11 cellular contexts compared by ENCODE assay signal in genomic region chr1:202281316-202282016, GRCh38.
A peak's percentile ranks its signal among the peaks of the same experiment; 100 is the strongest.
DNase-seq lines count a peak whose midpoint lies in the region; ATAC-seq and TF ChIP-seq lines count a peak whose summit lies in the region.
"Had no signal": no experiment of that assay in that cellular context is flagged by ENCODE, and none has a peak within 500 bp of the region (broad histone marks: within the 10 kb centered on the region; RNA-seq: fewer than 3 reads in every experiment).

No MANE protein-coding gene starts in this region.

- H3K4me3 ChIP-seq in HEK293 (ENCODE audit: low read depth, low read length), result no peak overlapping the region
- H3K4me3 ChIP-seq in astrocyte of the spinal cord (ENCODE audit: low read depth, low read length), result no peak overlapping the region
- H3K4me3 ChIP-seq in kidney epithelial cell (ENCODE audit: low read depth, low read length), result no peak overlapping the region
- H3K4me3 ChIP-seq in vagina, result no peak overlapping the region
- no peak overlapping the region for H3K4me3 ChIP-seq in heart left ventricle
- H3K4me3 ChIP-seq: suprapubic skin had no signal

- POLR2A ChIA-PET in HEK293 (lab: Yijun Ruan, JAX), result interaction anchor here (1.2 to 1.5 kb wide), 2 partner anchors 32 to 45 kb away, joined by 4 read pairs; no protein-coding TSS in a partner anchor

- 64 to 87% (median 67%) methylated on average over 2 to 5 of the region's 5 CpGs for WGBS in heart left ventricle, 4 donors

- H3K27ac ChIP-seq in HEK293 (ENCODE audit: extremely low read depth, low read depth, low read length) (no peak overlapping the region), vagina (no peak overlapping the region), heart left ventricle (no peak overlapping the region)
- H3K27ac ChIP-seq: suprapubic skin had no signal

- in situ Hi-C loops in astrocyte of the spinal cord (cut with HindIII; ENCODE audit: low sequenced_read_pairs), result no loop called here

- CTCF ChIA-PET in HEK293 (lab: Yijun Ruan, JAX), result interaction anchor here (0.6 to 3.5 kb wide), 12 partner anchors 8 to 950 kb away, joined by 3 to 22 read pairs (median 5); partner anchors contain the start of gene LGR6

- H3K9me3 ChIP-seq in HEK293 (ENCODE audit: control insufficient read depth, insufficient read depth, low read depth, low read length) (no peaks in the 10 kb centered on the region), vagina (no peaks in the 10 kb centered on the region), heart left ventricle (no peaks in the 10 kb centered on the region)
- H3K9me3 ChIP-seq: suprapubic skin had no signal

- peaks cover 17% of the 10 kb centered on the region for H3K4me1 ChIP-seq in HEK293 (ENCODE audit: control insufficient read depth, insufficient read depth, low read length)
- peaks cover 60% of the 10 kb centered on the region for H3K4me1 ChIP-seq in vagina
- H3K4me1 ChIP-seq in heart left ventricle, result peaks cover 0 to 11% (median 2%) of the 10 kb centered on the region in 12 donors

- TF ChIP-seq CTCF in HEK293 (tag by site-specific recombination; IDR thresholded peaks at IDR 0.05) (no peak), astrocyte of the spinal cord (IDR thresholded peaks at IDR 0.05; ENCODE audit: low read depth, low read length) (no peak), kidney epithelial cell (IDR thresholded peaks at IDR 0.05; ENCODE audit: insufficient read depth, low read length, poor library complexity, severe bottlenecking) (no peak), vagina (IDR thresholded peaks at IDR 0.05) (no peak), heart left ventricle (IDR thresholded peaks at IDR 0.05) (no peak)

- intact Hi-C loops in vagina (cut with DNase I), result no loop called here
- intact Hi-C loops in heart left ventricle (cut with DNase I), result no loop called here

- ATAC-seq in GM19463 (IDR thresholded peaks at IDR 0.05; ENCODE audit: unreplicated experiment) (no peak), heart left ventricle (no peak)

- DNase-seq in A172 (ENCODE audit: low spot score) (peak; percentile 81), astrocyte of the spinal cord (ENCODE audit: low read depth, low spot score) (peak; percentile 88), kidney epithelial cell (ENCODE audit: low read depth) (peak; percentile 39), vagina (ENCODE audit: extremely low spot score in 2 of 2) (no peak), heart left ventricle (no peak)
- DNase-seq in stimulated activated CD4-positive, alpha-beta T cell treated with anti-CD3 and anti-CD28 coated beads, Interleukin-2, amount 100 ng/mL, for 48 hours, result no peak
- DNase-seq: glutamatergic neuron, NCI-H2081 had no signal

- TF ChIP-seq POLR2A in vagina (IDR thresholded peaks at IDR 0.05) (no peak), heart left ventricle (IDR thresholded peaks at IDR 0.05) (no peak)

- H3K36me3 ChIP-seq in HEK293 (ENCODE audit: control insufficient read depth in 2 of 2, insufficient read depth in 1 of 2, low read length in 2 of 2) (no peaks in the 10 kb centered on the region), kidney epithelial cell (ENCODE audit: control insufficient read depth, insufficient read depth, low read length) (no peaks in the 10 kb centered on the region), vagina (no peaks in the 10 kb centered on the region), heart left ventricle (no peaks in the 10 kb centered on the region)
- H3K36me3 ChIP-seq: suprapubic skin had no signal

- H3K27me3 ChIP-seq in kidney epithelial cell (ENCODE audit: control insufficient read depth, insufficient read depth, low read length) (no peaks in the 10 kb centered on the region), vagina (no peaks in the 10 kb centered on the region), heart left ventricle (no peaks in the 10 kb centered on the region)
- H3K27me3 ChIP-seq: suprapubic skin had no signal

TF ChIP-seq in HEK293, 187 proteins besides CTCF, POLR2A, EP300 and RAD21 (continues in another document):
- TF ChIP-seq ZBTB48 (tag by site-specific recombination; IDR thresholded peaks at IDR 0.05) (no peak), ZIC2 (tag by site-specific recombination; IDR thresholded peaks at IDR 0.05) (peak; percentile 54), GLIS2 (tag by site-specific recombination; IDR thresholded peaks at IDR 0.05) (no peak), ZNF354C (tag by site-specific recombination; IDR thresholded peaks at IDR 0.05; ENCODE audit: borderline replicate concordance, low read depth) (no peak), BCL6B (tag by site-specific recombination; IDR thresholded peaks at IDR 0.05) (no peak), BCL11B (tag by site-specific recombination; IDR thresholded peaks at IDR 0.05; ENCODE audit: low read depth) (no peak), ZNF211 (tag by site-specific recombination; IDR thresholded peaks at IDR 0.05; ENCODE audit: low read depth) (no peak), ZNF18 (tag by site-specific recombination; IDR thresholded peaks at IDR 0.05) (no peak), ZNF555 (tag by site-specific recombination; conservative IDR thresholded peaks at IDR 0.05) (no peak), KLF17 (tag by site-specific recombination; IDR thresholded peaks at IDR 0.05) (no peak), ZNF777 (tag by site-specific recombination; IDR thresholded peaks at IDR 0.05; ENCODE audit: borderline replicate concordance) (no peak), ZNF544 (tag by site-specific recombination; IDR thresholded peaks at IDR 0.05) (no peak), ZNF16 (tag by site-specific recombination; IDR thresholded peaks at IDR 0.05; ENCODE audit: low read depth) (no peak), ZNF692 (tag by site-specific recombination; IDR thresholded peaks at IDR 0.05) (peak; percentile 90), ZNF274 (IDR thresholded peaks at IDR 0.05; ENCODE audit: low read length) (no peak), ZNF274 (tag by site-specific recombination; IDR thresholded peaks at IDR 0.05; ENCODE audit: borderline replicate concordance) (no peak), ZNF362 (tag by site-specific recombination; IDR thresholded peaks at IDR 0.05) (no peak), SCRT2 (tag by site-specific recombination; IDR thresholded peaks at IDR 0.05) (no peak), HOXC10 (CRISPR knock-in tag; IDR thresholded peaks at IDR 0.05) (no peak), KLF9 (tag by site-specific recombination; IDR thresholded peaks at IDR 0.05; ENCODE audit: low read depth) (no peak), ZNF416 (tag by site-specific recombination; IDR thresholded peaks at IDR 0.05) (no peak)

Comparison
In these comparisons a context has a peak if more than half of its experiments do, and no peak if none do; other contexts are left out.
1. DNase-seq: peak in A172 (single experiment), astrocyte of the spinal cord (single experiment) and kidney epithelial cell (single experiment); none in stimulated activated CD4-positive, alpha-beta T cell treated with anti-CD3 and anti-CD28 coated beads, Interleukin-2, amount 100 ng/mL, for 48 hours (0 of 2), vagina (0 of 2) and heart left ventricle (0 of 5).